ENCODE assay signal across 32 cellular contexts in genomic region chr2:71528749-71529148, GRCh38.
"Had no signal": no experiment of that assay in that cellular context is flagged by ENCODE, and none has a peak within 500 bp of the region (broad histone marks: within the 10 kb centered on the region; RNA-seq: fewer than 3 reads in every experiment).

No MANE protein-coding gene starts in this region.

- H3K4me1 Mint-ChIP-seq: activated T-helper 17 cell treated with anti-CD3 and anti-CD28 coated beads, Interleukin-2, amount 50 U/mL, for 72 hours had no signal

- H3K36me3 ChIP-seq: Peyer's patch, WERI-Rb-1 had no signal

- H3K4me1 ChIP-seq: Peyer's patch had no signal

- H3K27ac ChIP-seq: brain microvascular endothelial cell, Peyer's patch, WERI-Rb-1 had no signal

- H3K36me3 Mint-ChIP-seq: activated naive CD4-positive, alpha-beta T cell treated with anti-CD3 and anti-CD28 coated beads, Interleukin-2, amount 50 U/mL, for 72 hours had no signal

- H3K9me3 Mint-ChIP-seq: activated CD4-positive, alpha-beta T cell treated with anti-CD3 and anti-CD28 coated beads, Interleukin-2, amount 10 ng/mL, durations not matched to agents 24 days and 14 days; activated CD8-positive, alpha-beta T cell treated with anti-CD3 and anti-CD28 coated beads for 36 hours; activated naive CD4-positive, alpha-beta T cell treated with anti-CD3 and anti-CD28 coated beads for 36 hours; activated naive CD4-positive, alpha-beta T cell treated with anti-CD3 and anti-CD28 coated beads, Interleukin-2, amount 50 U/mL, for 72 hours; activated T-cell treated with anti-CD3 and anti-CD28 coated beads, Interleukin-2, amount 50 U/mL, for 72 hours; activated T-helper 17 cell treated with anti-CD3 and anti-CD28 coated beads, Interleukin-2, amount 50 U/mL, for 72 hours had no signal

- H3K4me3 ChIP-seq: Peyer's patch had no signal

- H3K27ac Mint-ChIP-seq: activated CD4-positive, alpha-beta T cell treated with anti-CD3 and anti-CD28 coated beads, Interleukin-2, amount 10 ng/mL, durations not matched to agents 24 days and 14 days; activated CD8-positive, alpha-beta T cell treated with anti-CD3 and anti-CD28 coated beads for 36 hours; activated naive CD4-positive, alpha-beta T cell treated with anti-CD3 and anti-CD28 coated beads for 36 hours; activated T-cell treated with anti-CD3 and anti-CD28 coated beads, Interleukin-2, amount 50 U/mL, for 72 hours; activated T-helper 17 cell treated with anti-CD3 and anti-CD28 coated beads, Interleukin-2, amount 50 U/mL, for 72 hours had no signal

- H3K9me3 ChIP-seq: Peyer's patch had no signal

- H3K27me3 ChIP-seq: brain microvascular endothelial cell, Peyer's patch had no signal

- DNase-seq: activated CD4-positive, alpha-beta T cell treated with anti-CD3 and anti-CD28 coated beads, Interleukin-2, amount 10 ng/mL, durations not matched to agents 24 days and 14 days; activated CD4-positive, alpha-beta T cell treated with anti-CD3 and anti-CD28 coated beads, Interleukin-2, amount 50 U/mL, for 4 hours; activated CD8-positive, alpha-beta T cell treated with anti-CD3 and anti-CD28 coated beads for 36 hours; activated gamma-delta T cell treated with Interleukin-2 at 50 U/mL for 16 hours; activated naive CD4-positive, alpha-beta T cell treated with anti-CD3 and anti-CD28 coated beads for 36 hours; activated T-cell treated with anti-CD3 and anti-CD28 coated beads, Interleukin-2, amount 50 U/mL, for 1 hour; activated T-cell treated with anti-CD3 and anti-CD28 coated beads, Interleukin-2, amount 50 U/mL, for 72 hours; anterior cingulate cortex; brain microvascular endothelial cell; KG1; NCI-H1092 treated with DMSO at 0.1 percent for 48 hours; NCI-H1417; NCI-H146; NCI-H187; NCI-H2029 treated with DMSO at 0.1 percent for 48 hours; NCI-H2107; NCI-H2171; NCI-H510A; NCI-H526; NCI-H748 treated with DMSO at 0.1 percent for 48 hours; NK-92 treated with Interleukin-12 subunit alpha and Interleukin-12 subunit beta, amount 100 ng/mL, for 24 hours; PC-3; Peyer's patch; RPMI8226; SIG-M5; SW 1271; T-helper 1 cell; T-helper 2 cell; T-helper 9 cell; WERI-Rb-1 had no signal

- ATAC-seq: activated CD8-positive, alpha-beta T cell treated with anti-CD3 and anti-CD28 coated beads for 36 hours; activated naive CD4-positive, alpha-beta T cell treated with anti-CD3 and anti-CD28 coated beads, Interleukin-2, amount 50 U/mL, for 72 hours; activated T-cell treated with anti-CD3 and anti-CD28 coated beads, Interleukin-2, amount 50 U/mL, for 72 hours; activated T-helper 17 cell treated with anti-CD3 and anti-CD28 coated beads, Interleukin-2, amount 50 U/mL, for 72 hours; PC-3 had no signal

- H3K4me3 Mint-ChIP-seq: activated CD4-positive, alpha-beta T cell treated with anti-CD3 and anti-CD28 coated beads, Interleukin-2, amount 10 ng/mL, durations not matched to agents 24 days and 14 days; activated CD8-positive, alpha-beta T cell treated with anti-CD3 and anti-CD28 coated beads for 36 hours; activated naive CD4-positive, alpha-beta T cell treated with anti-CD3 and anti-CD28 coated beads for 36 hours; activated T-cell treated with anti-CD3 and anti-CD28 coated beads, Interleukin-2, amount 50 U/mL, for 72 hours; activated T-helper 17 cell treated with anti-CD3 and anti-CD28 coated beads, Interleukin-2, amount 50 U/mL, for 72 hours had no signal
